ENCODE assay signal across 1 cellular context in genomic region chr22:41259756-41260155, GRCh38. TPM values are rescaled to one million over a fixed set of nuclear protein-coding genes. Genes with fewer than 3 reads are reported as not detected.
"Had no signal": no experiment of that assay in that cellular context is flagged by ENCODE, and none has a peak within 500 bp of the region (broad histone marks: within the 10 kb centered on the region; RNA-seq: fewer than 3 reads in every experiment).

No MANE protein-coding gene starts in this region.

RNA-seq across cellular contexts. Expression of gene CHADL, which starts 19.0 kb away (rescaled TPM):
- total RNA-seq: RPMI7951 had no signal
